Comparison of ENCODE assay signal across 24 cellular contexts in genomic region chr13:89930861-89931260, GRCh38.
DNase-seq lines count a peak whose midpoint lies in the region; ATAC-seq, FAIRE-seq and TF ChIP-seq lines count a peak whose summit lies in the region.
"Had no signal": no experiment of that assay in that cellular context is flagged by ENCODE, and none has a peak within 500 bp of the region (broad histone marks: within the 10 kb centered on the region; RNA-seq: fewer than 3 reads in every experiment).

No MANE protein-coding gene starts in this region.

- H3K9me1 ChIP-seq in K562 (ENCODE audit: control insufficient read depth, insufficient read depth, low read length): no peaks in the 10 kb centered on the region

- 0% methylated on average over 2 of the region's 2 CpGs for WGBS in K562 (ENCODE audit: insufficient coverage, low coverage, missing lambda C conversion rate)
- WGBS in mesendoderm (ENCODE audit: extremely low coverage, insufficient coverage, low lambda C conversion rate): no CpG with 5 or more reads among the region's 2 CpGs
- WGBS in small intestine, 3 donors: 36 to 54% (median 42%) methylated on average over 2 of the region's 2 CpGs

- H3K9me3 ChIP-seq in K562 (replicated peaks; ENCODE audit: control insufficient read depth, insufficient read depth, low read depth, low read length) (peaks cover 6% of the 10 kb centered on the region; the same call in 1 of the 2 replicates), small intestine (ENCODE audit: control insufficient read depth, low read depth) (no peaks in the 10 kb centered on the region), upper lobe of right lung (no peaks in the 10 kb centered on the region)
- H3K9me3 ChIP-seq: BE2C had no signal

- no peak overlapping the region for H2AK5ac ChIP-seq in mesendoderm (ENCODE audit: low read length)

- H3K4me1 ChIP-seq in K562 (replicated peaks in 1 of 2; ENCODE audit: control insufficient read depth in 2 of 2, insufficient read depth in 2 of 2, low read length in 2 of 2): no peaks in the 10 kb centered on the region
- H3K4me1 ChIP-seq in mesendoderm (ENCODE audit: control insufficient read depth, low read depth, low read length): peaks cover 2% of the 10 kb centered on the region
- no peaks in the 10 kb centered on the region for H3K4me1 ChIP-seq in small intestine (ENCODE audit: control insufficient read depth in 2 of 2, insufficient read depth in 1 of 2, low read depth in 1 of 2, low read length in 1 of 2)
- H3K4me1 ChIP-seq in upper lobe of right lung: no peaks in the 10 kb centered on the region
- H3K4me1 ChIP-seq: BE2C had no signal

- DNase-seq in NCI-H748 (lab: John Stamatoyannopoulos, UW; ENCODE audit: unreplicated experiment) (peak; percentile 4), NCI-H748 treated with DMSO at 0.1 percent for 48 hours (lab: John Stamatoyannopoulos, UW) (no peak), K562 (ENCODE audit: extremely low read depth in 1 of 4, low spot score in 3 of 4) (no peak), mesendoderm (peak; percentile 52), small intestine (peak; percentile 25), T-helper 2 cell (no peak), upper lobe of right lung (no peak)
- DNase-seq: 8988T; BE2C; CD4-positive, alpha-beta T cell; DMS79 treated with DMSO at 0.1 percent for 48 hours; GM23248; NCI-H1048; NCI-H1436 treated with DMSO at 0.1 percent for 48 hours; NCI-H2081; NCI-H226; NCI-H524 treated with DMSO at 0.1 percent for 48 hours; OCI-M1; SIG-M5 had no signal

- no peaks in the 10 kb centered on the region for H3K79me1 ChIP-seq in mesendoderm (ENCODE audit: low read length)

- TF ChIP-seq EP300 in K562 (IDR thresholded peaks at IDR 0.05; ENCODE audit: low read length): no peak

- intact Hi-C loops in K562 (cut with micrococcal nuclease) (no loop called here), upper lobe of right lung (cut with DNase I) (no loop called here)

- H3K23ac ChIP-seq in mesendoderm (ENCODE audit: low read length): no peak overlapping the region

- no peak overlapping the region for H2AFZ ChIP-seq in K562 (ENCODE audit: low read depth, low read length)
- H2AFZ ChIP-seq: GM23248 had no signal

- no peak for TF ChIP-seq POLR2A in K562 (conservative IDR thresholded peaks at IDR 0.05)

- no peak overlapping the region for H3K4me3 ChIP-seq in K562
- H3K4me3 ChIP-seq in mesendoderm (ENCODE audit: low read length): no peak overlapping the region
- H3K4me3 ChIP-seq in small intestine (ENCODE audit: low read depth in 1 of 2, low read length in 2 of 2): no peak overlapping the region
- H3K4me3 ChIP-seq in upper lobe of right lung: no peak overlapping the region
- H3K4me3 ChIP-seq: GM12878, GM23248 had no signal

- H3K36me3 ChIP-seq in K562 (ENCODE audit: control insufficient read depth, insufficient read depth, low read length) (no peaks in the 10 kb centered on the region), mesendoderm (ENCODE audit: control insufficient read depth, insufficient read depth, low read length) (no peaks in the 10 kb centered on the region), small intestine (ENCODE audit: control insufficient read depth in 2 of 2, insufficient read depth in 2 of 2, low read length in 2 of 2) (no peaks in the 10 kb centered on the region), upper lobe of right lung (no peaks in the 10 kb centered on the region)
- H3K36me3 ChIP-seq: BE2C had no signal

- H3K4me2 ChIP-seq in K562 (ENCODE audit: insufficient read depth, low read length) (no peak overlapping the region), mesendoderm (ENCODE audit: low read length) (no peak overlapping the region)
- H3K4me2 ChIP-seq: KMS-11 had no signal

- no peak overlapping the region for H3K56ac ChIP-seq in mesendoderm (ENCODE audit: low read length)

- no TSS peak for BruUV-seq in K562 (replicated peaks; lab: Mats Ljungman, UMichigan)

- H3K27ac ChIP-seq in K562 (ENCODE audit: extremely low read depth, low read depth, low read length) (no peak overlapping the region), mesendoderm (ENCODE audit: low read depth, low read length) (peak overlapping the region; percentile 0), small intestine (ENCODE audit: low read depth in 1 of 2, low read length in 1 of 2) (no peak overlapping the region), upper lobe of right lung (no peak overlapping the region)
- H3K27ac ChIP-seq: GM23248, KMS-11 had no signal

- H4K5ac ChIP-seq in mesendoderm (ENCODE audit: low read length): no peak overlapping the region

- TF ChIP-seq RAD21 in K562 (CRISPR knock-in tag; conservative IDR thresholded peaks at IDR 0.05 in 1 of 2, IDR thresholded peaks at IDR 0.05 in 1 of 2): no peak

- no peaks in the 10 kb centered on the region for H3K79me2 ChIP-seq in K562 (ENCODE audit: control insufficient read depth, insufficient read depth, low read length)
- no peaks in the 10 kb centered on the region for H3K79me2 ChIP-seq in mesendoderm (ENCODE audit: control insufficient read depth, insufficient read depth, low read length)

- POLR2A ChIA-PET in K562 (lab: Yijun Ruan, JAX): no interaction called here

- no peaks in the 10 kb centered on the region for H4K20me1 ChIP-seq in K562 (replicated peaks; ENCODE audit: control insufficient read depth, insufficient read depth, low read length)

- H2BK15ac ChIP-seq in mesendoderm (replicated peaks; ENCODE audit: low read depth): no peak overlapping the region

- no peak overlapping the region for H2BK5ac ChIP-seq in mesendoderm (ENCODE audit: low read length)

- in situ Hi-C loops in K562 (cut with MboI): no loop called here

- H3K4ac ChIP-seq in mesendoderm (ENCODE audit: low read depth, low read length): no peak overlapping the region

- CTCF ChIA-PET in K562 (lab: Yijun Ruan, JAX; ENCODE audit: low intra/inter-chr PET ratio): no interaction called here

- H3K9ac ChIP-seq in K562 (ENCODE audit: insufficient read depth in 1 of 2, low read depth in 2 of 2, low read length in 2 of 2) (no peak overlapping the region), mesendoderm (ENCODE audit: low read length) (no peak overlapping the region)
- H3K9ac ChIP-seq: GM23248, KMS-11 had no signal

- no peak for FAIRE-seq in K562 (lab: Jason Lieb, UNC)
- no peak for FAIRE-seq in small intestine (lab: Jason Lieb, UNC)
- FAIRE-seq: D721Med, G401.6, GM12878 had no signal

- H3K18ac ChIP-seq in mesendoderm (ENCODE audit: low read length): no peak overlapping the region

- H4K8ac ChIP-seq in mesendoderm (ENCODE audit: low read depth, low read length): no peak overlapping the region

- TF ChIP-seq CTCF in K562 (IDR thresholded peaks at IDR 0.05 in 2 of 3, conservative IDR thresholded peaks at IDR 0.05 in 1 of 3; ENCODE audit: insufficient read depth in 2 of 3, low read depth in 1 of 3, low read length in 3 of 3) (no peak), upper lobe of right lung (IDR thresholded peaks at IDR 0.05) (no peak)

- H2BK120ac ChIP-seq in mesendoderm (ENCODE audit: low read depth, low read length): no peak overlapping the region

- H3K27me3 ChIP-seq in K562 (ENCODE audit: control insufficient read depth in 2 of 2, insufficient read depth in 2 of 2, low read length in 2 of 2) (no peaks in the 10 kb centered on the region), mesendoderm (ENCODE audit: insufficient read depth, low read length, poor library complexity) (no peaks in the 10 kb centered on the region), small intestine (ENCODE audit: control insufficient read depth in 2 of 2, insufficient read depth in 2 of 2, low read length in 2 of 2) (no peaks in the 10 kb centered on the region), upper lobe of right lung (no peaks in the 10 kb centered on the region)
- H3K27me3 ChIP-seq: BE2C had no signal

- ATAC-seq in K562: no peak
- ATAC-seq in upper lobe of right lung: no peak
- no peak for ATAC-seq in GM19035 (IDR thresholded peaks at IDR 0.05; ENCODE audit: unreplicated experiment)
- ATAC-seq: GM12878 had no signal

TF ChIP-seq in K562, 482 proteins besides CTCF, POLR2A, EP300 and RAD21:
- TF ChIP-seq ZBED1 (IDR thresholded peaks at IDR 0.05) (0 out of 2 replicates have a peak, but pooled peaks have one; percentile 16), SETDB1 (IDR thresholded peaks at IDR 0.05; ENCODE audit: low read length) (peak; percentile 69), TEAD4 (IDR thresholded peaks at IDR 0.05; ENCODE audit: low read length) (no peak), TEAD4 (CRISPR knock-in tag; IDR thresholded peaks at IDR 0.05; ENCODE audit: borderline replicate concordance) (0 out of 2 replicates have a peak, but pooled peaks have one; percentile 14), TSC22D4 (tag; IDR thresholded peaks at IDR 0.05) (no peak), MYNN (IDR thresholded peaks at IDR 0.05) (no peak), MYNN (CRISPR knock-in tag; IDR thresholded peaks at IDR 0.05) (0 out of 2 replicates have a peak, but pooled peaks have one; percentile 38)

Comparison
In these comparisons a context has a peak if more than half of its experiments do, and no peak if none do; other contexts are left out.
1. DNase-seq: peak in NCI-H748 (single experiment), mesendoderm (single experiment) and small intestine (single experiment); none in NCI-H748 treated with DMSO at 0.1 percent for 48 hours (single experiment), K562 (0 of 4), T-helper 2 cell (0 of 5) and upper lobe of right lung (single experiment).